In the genomic region with DNA sequence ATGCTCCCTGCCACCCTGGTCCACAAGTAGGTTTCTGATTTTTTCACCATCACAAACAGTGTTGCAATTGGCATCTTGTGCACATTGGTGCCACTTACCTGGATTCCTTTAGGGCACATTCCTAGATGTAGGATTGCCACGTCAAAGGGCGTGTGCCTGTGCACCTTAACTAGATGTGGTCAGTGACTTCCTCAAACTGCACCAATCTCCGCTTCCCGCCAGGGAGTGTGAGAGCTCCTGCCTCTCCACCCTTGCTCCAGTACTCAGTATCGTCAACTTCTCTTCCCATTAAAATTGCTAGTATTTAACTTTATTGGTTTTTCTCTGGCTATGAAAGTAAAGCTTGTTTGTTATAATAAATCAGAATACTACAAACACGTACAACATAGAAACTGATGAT, we compare ENCODE assay signal across 23 cellular contexts. TPM values are rescaled to one million over a fixed set of nuclear protein-coding genes. Genes with fewer than 3 reads are reported as not detected.
A peak's percentile ranks its signal among the peaks of the same experiment; 100 is the strongest.
DNase-seq lines count a peak whose midpoint lies in the region; ATAC-seq and TF ChIP-seq lines count a peak whose summit lies in the region.
"Had no signal": no experiment of that assay in that cellular context is flagged by ENCODE, and none has a peak within 500 bp of the region (broad histone marks: within the 10 kb centered on the region; RNA-seq: fewer than 3 reads in every experiment).

No MANE protein-coding gene starts in this region.

- WGBS in ovary, 3 donors, result 57 to 66% (median 65%) methylated on average over 6 of the region's 6 CpGs

- no peaks in the 10 kb centered on the region for H3K36me3 ChIP-seq in CD4-positive, CD25-positive, alpha-beta regulatory T cell (ENCODE audit: control insufficient read depth, insufficient read depth, low read length)
- H3K36me3 ChIP-seq in mucosa of descending colon (ENCODE audit: low read depth) (no peaks in the 10 kb centered on the region), ovary (no peaks in the 10 kb centered on the region)
- H3K36me3 ChIP-seq: heart right ventricle, sigmoid colon, SJCRH30 had no signal

- peaks cover 51% of the 10 kb centered on the region for H3K4me1 ChIP-seq in CD4-positive, CD25-positive, alpha-beta regulatory T cell (ENCODE audit: control insufficient read depth, insufficient read depth, low read length, poor library complexity, severe bottlenecking)
- H3K4me1 ChIP-seq in mucosa of descending colon (ENCODE audit: low read depth) (no peaks in the 10 kb centered on the region), ovary (ENCODE audit: insufficient read depth) (no peaks in the 10 kb centered on the region)
- H3K4me1 ChIP-seq: heart right ventricle, sigmoid colon had no signal

- H3K4me3 Mint-ChIP-seq in CD4-positive, CD25-positive, alpha-beta regulatory T cell, result peak overlapping the region in 1 of 4 donors; percentile 63
- H3K4me3 Mint-ChIP-seq in T-helper 17 cell, result no peak overlapping the region
- H3K4me3 Mint-ChIP-seq: mesothelial cell of epicardium, nephron progenitor cell had no signal

- TF ChIP-seq POLR2A in ovary (IDR thresholded peaks at IDR 0.05), result no peak

- peak overlapping the region in 2 of 3 donors; percentile 63 to 72 for H3K27ac Mint-ChIP-seq in CD4-positive, CD25-positive, alpha-beta regulatory T cell
- peak overlapping the region; percentile 24 for H3K27ac Mint-ChIP-seq in T-helper 17 cell
- H3K27ac Mint-ChIP-seq: mesothelial cell of epicardium, nephron progenitor cell had no signal

- no peak for DNase-seq in CD4-positive, CD25-positive, alpha-beta regulatory T cell
- no peak for DNase-seq in T-helper 17 cell
- peak in 2 of 3 donors; percentile 53 to 59 for DNase-seq in mucosa of descending colon
- DNase-seq in foreskin fibroblast, result no peak
- no peak for DNase-seq in ovary
- DNase-seq: activated CD4-positive, CD25-positive, alpha-beta regulatory T cell treated with anti-CD3 and anti-CD28 coated beads, Interleukin-2, amount 50 U/mL, for 72 hours; activated naive CD4-positive, alpha-beta T cell treated with anti-CD3 and anti-CD28 coated beads, Interleukin-2, amount 50 U/mL, for 16 hours; caudate nucleus; dorsolateral prefrontal cortex; GDM1; heart right ventricle; NCI-H1105; NCI-H2029; NCI-H226; NCI-H748 treated with DMSO at 0.1 percent for 48 hours; nephron progenitor cell; sigmoid colon; SJCRH30; stimulated activated CD4-positive, alpha-beta T cell treated with anti-CD3 and anti-CD28 coated beads, Interleukin-15, amount 100 ng/mL, for 24 hours had no signal

- no peak overlapping the region for H3K27ac ChIP-seq in CD4-positive, CD25-positive, alpha-beta regulatory T cell (ENCODE audit: insufficient read depth, low read length, poor library complexity, severe bottlenecking)
- H3K27ac ChIP-seq in ovary, result no peak overlapping the region
- H3K27ac ChIP-seq: dorsolateral prefrontal cortex, heart right ventricle, sigmoid colon, SJCRH30 had no signal

- no peak for TF ChIP-seq EP300 in ovary (IDR thresholded peaks at IDR 0.05)

- peaks cover 21 to 84% (median 43%) of the 10 kb centered on the region in 4 donors for H3K4me1 Mint-ChIP-seq in CD4-positive, CD25-positive, alpha-beta regulatory T cell
- peaks cover 33% of the 10 kb centered on the region for H3K4me1 Mint-ChIP-seq in T-helper 17 cell
- H3K4me1 Mint-ChIP-seq: mesothelial cell of epicardium had no signal

- intact Hi-C loops in mucosa of descending colon (cut with DNase I, micrococcal nuclease), result no loop called here
- intact Hi-C loops in ovary (cut with DNase I), result no loop called here

- H3K9me3 Mint-ChIP-seq in CD4-positive, CD25-positive, alpha-beta regulatory T cell, result no peaks in the 10 kb centered on the region
- H3K9me3 Mint-ChIP-seq: mesothelial cell of epicardium, nephron progenitor cell had no signal

- H3K27me3 Mint-ChIP-seq in CD4-positive, CD25-positive, alpha-beta regulatory T cell, result no peaks in the 10 kb centered on the region
- no peaks in the 10 kb centered on the region for H3K27me3 Mint-ChIP-seq in T-helper 17 cell

- H3K27me3 ChIP-seq in CD4-positive, CD25-positive, alpha-beta regulatory T cell (ENCODE audit: control insufficient read depth, insufficient read depth, low read length), result no peaks in the 10 kb centered on the region
- no peaks in the 10 kb centered on the region for H3K27me3 ChIP-seq in ovary
- H3K27me3 ChIP-seq: dorsolateral prefrontal cortex, SJCRH30 had no signal

- ATAC-seq in CD4-positive, CD25-positive, alpha-beta regulatory T cell (ENCODE audit: low read depth in 2 of 2), result no peak
- ATAC-seq in T-helper 17 cell (no peak), mucosa of descending colon (peak; percentile 91), HG03135 (IDR thresholded peaks at IDR 0.05; ENCODE audit: unreplicated experiment) (no peak)
- ATAC-seq: heart right ventricle, left lobe of liver had no signal

- peak; percentile 9 for TF ChIP-seq CTCF in GM12873 (IDR thresholded peaks at IDR 0.05; ENCODE audit: insufficient read depth, low read depth, low read length, missing control alignments)
- TF ChIP-seq CTCF in mucosa of descending colon (IDR thresholded peaks at IDR 0.05), result no peak
- TF ChIP-seq CTCF in foreskin fibroblast (IDR thresholded peaks at IDR 0.05; ENCODE audit: low read depth, low read length), result no peak
- no peak for TF ChIP-seq CTCF in ovary (IDR thresholded peaks at IDR 0.05)

- H3K4me3 ChIP-seq in CD4-positive, CD25-positive, alpha-beta regulatory T cell (ENCODE audit: low read depth, low read length), result no peak overlapping the region
- H3K4me3 ChIP-seq in mucosa of descending colon, result no peak overlapping the region
- H3K4me3 ChIP-seq in foreskin fibroblast (ENCODE audit: low read depth in 1 of 2, low read length in 2 of 2), result no peak overlapping the region
- no peak overlapping the region for H3K4me3 ChIP-seq in ovary
- H3K4me3 ChIP-seq: dorsolateral prefrontal cortex, heart right ventricle, sigmoid colon, SJCRH30 had no signal

- no peaks in the 10 kb centered on the region for H3K9me3 ChIP-seq in CD4-positive, CD25-positive, alpha-beta regulatory T cell (ENCODE audit: control insufficient read depth in 2 of 2, low read length in 2 of 2)
- H3K9me3 ChIP-seq in T-helper 17 cell (ENCODE audit: control insufficient read depth, low read length, poor library complexity, severe bottlenecking) (no peaks in the 10 kb centered on the region), mucosa of descending colon (no peaks in the 10 kb centered on the region), ovary (no peaks in the 10 kb centered on the region)
- H3K9me3 ChIP-seq: heart right ventricle, sigmoid colon, SJCRH30 had no signal

- peaks cover 6% of the 10 kb centered on the region for H3K36me3 Mint-ChIP-seq in CD4-positive, CD25-positive, alpha-beta regulatory T cell
- peaks cover 3% of the 10 kb centered on the region for H3K36me3 Mint-ChIP-seq in T-helper 17 cell (ENCODE audit: low read depth)
- H3K36me3 Mint-ChIP-seq: mesothelial cell of epicardium had no signal

RNA-seq across cellular contexts. Expression of a gene that starts 23.2 kb away (rescaled TPM):
- total RNA-seq in CD4-positive, CD25-positive, alpha-beta regulatory T cell, result 18.5 TPM
- 1 to 10 TPM in 3 of 4 donors, under 1 TPM in 1; 0.88 to 4.7 (median 2.7) TPM for polyA plus RNA-seq in CD4-positive, CD25-positive, alpha-beta regulatory T cell
- total RNA-seq in T-helper 17 cell (1 to 10 TPM; 3.8 to 7.4 TPM), mucosa of descending colon (1 to 10 TPM; 4.0 to 7.1 (median 4.4) TPM), ovary (1 to 10 TPM in 3 of 7 donors, under 1 TPM in 4; 0.36 to 1.8 (median 0.98) TPM)
- 1 to 10 TPM in 1 of 2 donors, under 1 TPM in 1; 0.94 to 2.7 TPM for polyA plus RNA-seq in ovary

Comparison
In these comparisons a context has a peak if more than half of its experiments do, and no peak if none do; other contexts are left out.
1. DNase-seq: peak in mucosa of descending colon (2 of 3); none in CD4-positive, CD25-positive, alpha-beta regulatory T cell (0 of 3), T-helper 17 cell (0 of 3), foreskin fibroblast (0 of 2) and ovary (0 of 5).